Comparison of ENCODE assay signal across 8 cellular contexts in genomic region chr18:79458131-79458838, GRCh38.
DNase-seq lines count a peak whose midpoint lies in the region; ATAC-seq, FAIRE-seq and TF ChIP-seq lines count a peak whose summit lies in the region.

No MANE protein-coding gene starts in this region.

- peak; percentile 28 to 81 for TF ChIP-seq EP300 in tibial nerve (IDR thresholded peaks at IDR 0.05)

- H3K9me3 ChIP-seq in right lobe of liver (no peaks in the 10 kb centered on the region), tibial nerve (no peaks in the 10 kb centered on the region)

- no peak overlapping the region for H3K4me3 ChIP-seq in right lobe of liver
- peak overlapping the region in 3 of 4 donors; percentile 7 to 36 (median 22) for H3K4me3 ChIP-seq in tibial nerve

- TF ChIP-seq POLR2A in right lobe of liver (IDR thresholded peaks at IDR 0.05), result no peak
- TF ChIP-seq POLR2A in tibial nerve (IDR thresholded peaks at IDR 0.05), result no peak

- TF ChIP-seq CTCF in right lobe of liver (IDR thresholded peaks at IDR 0.05), result no peak
- TF ChIP-seq CTCF in tibial nerve (IDR thresholded peaks at IDR 0.05), result no peak

- H3K27me3 ChIP-seq in right lobe of liver, result no peaks in the 10 kb centered on the region
- H3K27me3 ChIP-seq in tibial nerve, result no peaks in the 10 kb centered on the region

- WGBS in right lobe of liver (ENCODE audit: insufficient coverage, low coverage, low lambda C conversion rate, missing lambda C conversion rate), result 80% methylated on average over 15 of the region's 45 CpGs
- WGBS in tibial nerve, 2 donors, result 25 to 41% methylated on average over 40 of the region's 45 CpGs

- H3K4me1 ChIP-seq in right lobe of liver (no peaks in the 10 kb centered on the region), tibial nerve (peaks cover 0 to 46% (median 37%) of the 10 kb centered on the region in 4 donors)

- H3K27ac ChIP-seq in right lobe of liver (no peak overlapping the region), tibial nerve (peak overlapping the region; percentile 62 to 83 (median 76))

- intact Hi-C loops in right lobe of liver (cut with DNase I), result no loop called here

- FAIRE-seq in HTR-8/SVneo (lab: Jason Lieb, UNC), result no peak

- ATAC-seq in right lobe of liver (peak; percentile 62 to 84 (median 68)), GM21723 (IDR thresholded peaks at IDR 0.05; ENCODE audit: unreplicated experiment) (no peak)

- H3K36me3 ChIP-seq in right lobe of liver (no peaks in the 10 kb centered on the region), tibial nerve (peaks cover 0 to 71% (median 0%) of the 10 kb centered on the region in 3 donors)

- peak; percentile 74 for DNase-seq in HTR-8/SVneo (ENCODE audit: insufficient read length, low spot score)
- DNase-seq in dermis blood vessel endothelial cell, result peak; percentile 95
- DNase-seq in right lobe of liver, result peak in 1 of 3 donors; percentile 43
- DNase-seq in tibial nerve (ENCODE audit: low spot score in 2 of 2), result peak; percentile 53 to 61
- no peak for DNase-seq in stimulated activated CD8-positive, alpha-beta memory T cell treated with anti-CD3 and anti-CD28 coated beads, Interleukin-4, amount 100 ng/mL, for 48 hours
- no peak for DNase-seq in SHP77 (lab: John Stamatoyannopoulos, UW)
- DNase-seq in NOMO-1 treated with dmso at 0.1 percent for 144 hours (lab: John Stamatoyannopoulos, UW; ENCODE audit: unreplicated experiment), result no peak

Comparison
In these comparisons a context has a peak if more than half of its experiments do, and no peak if none do; other contexts are left out.
1. DNase-seq: peak in HTR-8/SVneo (single experiment), dermis blood vessel endothelial cell (single experiment) and tibial nerve (2 of 2); none in stimulated activated CD8-positive, alpha-beta memory T cell treated with anti-CD3 and anti-CD28 coated beads, Interleukin-4, amount 100 ng/mL, for 48 hours (single experiment), SHP77 (0 of 2) and NOMO-1 treated with dmso at 0.1 percent for 144 hours (single experiment).
2. H3K27ac ChIP-seq: peak in tibial nerve (4 of 4); none in right lobe of liver (0 of 3).
3. H3K4me3 ChIP-seq: peak in tibial nerve (3 of 4); none in right lobe of liver (0 of 3).